8 cellular contexts compared by ENCODE assay signal in genomic region chr16:87806608-87807546, GRCh38. TPM values are rescaled to one million over a fixed set of nuclear protein-coding genes. Genes with fewer than 3 reads are reported as not detected.
DNase-seq lines count a peak whose midpoint lies in the region; ATAC-seq and TF ChIP-seq lines count a peak whose summit lies in the region.

No MANE protein-coding gene starts in this region.

- TF ChIP-seq CTCF in sigmoid colon (IDR thresholded peaks at IDR 0.05), result no peak

- no peaks in the 10 kb centered on the region for H3K9me3 Mint-ChIP-seq in activated naive CD8-positive, alpha-beta T cell treated with anti-CD3 and anti-CD28 coated beads, Interleukin-2, amount 10 ng/mL, durations not matched to agents 7 days and 5 days

- H3K27ac ChIP-seq in sigmoid colon, result peak overlapping the region; percentile 10 to 62 (median 41)

- intact Hi-C loops in left cardiac atrium (cut with DNase I) (no loop called here), sigmoid colon (cut with DNase I) (no loop called here)

- peaks cover 29% of the 10 kb centered on the region for H3K4me1 Mint-ChIP-seq in activated naive CD8-positive, alpha-beta T cell treated with anti-CD3 and anti-CD28 coated beads, Interleukin-2, amount 10 ng/mL, durations not matched to agents 7 days and 5 days

- WGBS in sigmoid colon, 2 donors, result 8 to 16% methylated on average over 25 of the region's 25 CpGs

- peaks cover 2% of the 10 kb centered on the region for H3K36me3 Mint-ChIP-seq in activated naive CD8-positive, alpha-beta T cell treated with anti-CD3 and anti-CD28 coated beads, Interleukin-2, amount 10 ng/mL, durations not matched to agents 7 days and 5 days

- DNase-seq in DMS153 (lab: John Stamatoyannopoulos, UW), result peak; percentile 96
- peak; percentile 85 for DNase-seq in LoVo (ENCODE audit: low spot score)
- DNase-seq in activated naive CD8-positive, alpha-beta T cell treated with anti-CD3 and anti-CD28 coated beads, Interleukin-2, amount 10 ng/mL, durations not matched to agents 7 days and 5 days, result peak; percentile 72
- DNase-seq in left cardiac atrium, result peak; percentile 64
- DNase-seq in sigmoid colon, result peak; percentile 75

- H3K9me3 ChIP-seq in sigmoid colon, result no peaks in the 10 kb centered on the region

- H3K27me3 Mint-ChIP-seq in activated naive CD8-positive, alpha-beta T cell treated with anti-CD3 and anti-CD28 coated beads, Interleukin-2, amount 10 ng/mL, durations not matched to agents 7 days and 5 days, result no peaks in the 10 kb centered on the region

- peak overlapping the region in 3 of 4 donors; percentile 25 to 41 (median 34) for H3K4me3 ChIP-seq in sigmoid colon

- TF ChIP-seq POLR2A in Raji (IDR thresholded peaks at IDR 0.05; ENCODE audit: insufficient read depth, low read depth, low read length) (peak; percentile 50), sigmoid colon (IDR thresholded peaks at IDR 0.05) (no peak)

- no peaks in the 10 kb centered on the region for H3K27me3 ChIP-seq in sigmoid colon

- peak; percentile 87 for ATAC-seq in activated naive CD8-positive, alpha-beta T cell treated with anti-CD3 and anti-CD28 coated beads, Interleukin-2, amount 10 ng/mL, durations not matched to agents 7 days and 5 days (ENCODE audit: low read depth)
- peak; percentile 88 to 90 for ATAC-seq in left cardiac atrium
- ATAC-seq in HG02938 (IDR thresholded peaks at IDR 0.05; ENCODE audit: unreplicated experiment), result no peak
- ATAC-seq in HG03439 (IDR thresholded peaks at IDR 0.05; ENCODE audit: unreplicated experiment), result no peak

- POLR2A ChIA-PET in activated naive CD8-positive, alpha-beta T cell treated with anti-CD3 and anti-CD28 coated beads, Interleukin-2, amount 10 ng/mL, durations not matched to agents 7 days and 5 days (lab: Charles Lee), result interaction anchor here (0.5 to 4.2 kb wide), 23 partner anchors 9 to 144 kb away, joined by 3 to 81 read pairs (median 6); partner anchors contain the start of genes BANP, KLHDC4 and SLC7A5

- H3K27ac Mint-ChIP-seq in activated naive CD8-positive, alpha-beta T cell treated with anti-CD3 and anti-CD28 coated beads, Interleukin-2, amount 10 ng/mL, durations not matched to agents 7 days and 5 days, result peak overlapping the region; percentile 100

- H3K36me3 ChIP-seq in sigmoid colon, result no peaks in the 10 kb centered on the region

- H3K4me3 Mint-ChIP-seq in activated naive CD8-positive, alpha-beta T cell treated with anti-CD3 and anti-CD28 coated beads, Interleukin-2, amount 10 ng/mL, durations not matched to agents 7 days and 5 days, result peak overlapping the region; percentile 83

- TF ChIP-seq EP300 in sigmoid colon (IDR thresholded peaks at IDR 0.05), result no peak

- peaks cover 0 to 16% (median 15%) of the 10 kb centered on the region in 4 donors for H3K4me1 ChIP-seq in sigmoid colon

RNA-seq across cellular contexts. Expression of gene KLHDC4, which starts 41.1 kb away (rescaled TPM):
- total RNA-seq in activated naive CD8-positive, alpha-beta T cell treated with anti-CD3 and anti-CD28 coated beads, Interleukin-2, amount 10 ng/mL, durations not matched to agents 7 days and 5 days, result 100 to 1,000 TPM in 1 of 2 experiments, 10 to 100 TPM in 1; 99.4 to 105 TPM
- total RNA-seq in left cardiac atrium (10 to 100 TPM; 11.4 to 18.0 TPM), sigmoid colon (10 to 100 TPM; 24.6 to 28.5 (median 25.5) TPM)
- polyA plus RNA-seq in sigmoid colon, result 10 to 100 TPM; 12.7 to 71.0 (median 18.0) TPM

Comparison
In these comparisons a context has a peak if more than half of its experiments do, and no peak if none do; other contexts are left out.
1. ATAC-seq: peak in activated naive CD8-positive, alpha-beta T cell treated with anti-CD3 and anti-CD28 coated beads, Interleukin-2, amount 10 ng/mL, durations not matched to agents 7 days and 5 days (single experiment) and left cardiac atrium (2 of 2); none in HG02938 (single experiment) and HG03439 (single experiment).
2. Peak in every context shown above with its lines, with median percentiles within 50 percentile points of each other: DNase-seq.